In genomic region chr6:150149146-150149545, GRCh38 we compare ENCODE assay signal across 11 cellular contexts.
"Had no signal": no experiment of that assay in that cellular context is flagged by ENCODE, and none has a peak within 500 bp of the region (broad histone marks: within the 10 kb centered on the region; RNA-seq: fewer than 3 reads in every experiment).

No MANE protein-coding gene starts in this region.

- H3K4me3 Mint-ChIP-seq: activated naive CD4-positive, alpha-beta T cell treated with anti-CD3 and anti-CD28 coated beads, Interleukin-2, amount 10 ng/mL, durations not matched to agents 7 days and 5 days; endodermal cell; mesothelial cell of epicardium; stimulated activated memory B cell treated with anti-CD40 and anti-IgM and Interleukin-4, amounts not matched to agents 10 μg/mL and 1 μg/mL and 100 μg/mL, for 72 hours had no signal

- DNase-seq: activated CD4-positive, alpha-beta T cell treated with anti-CD3 and anti-CD28 coated beads, Interleukin-2, amount 50 U/mL, for 4 hours; activated CD4-positive, CD25-positive, alpha-beta regulatory T cell treated with anti-CD3 and anti-CD28 coated beads, Interleukin-2, amount 50 U/mL, for 72 hours; activated naive CD4-positive, alpha-beta T cell treated with anti-CD3 and anti-CD28 coated beads, Interleukin-2, amount 10 ng/mL, durations not matched to agents 7 days and 5 days; activated T-cell treated with anti-CD3 and anti-CD28 coated beads, Interleukin-2, amount 50 U/mL, for 1 hour; endodermal cell; heart right ventricle; left colon; stimulated activated CD4-positive, alpha-beta T cell treated with anti-CD3 and anti-CD28 coated beads, Interleukin-12 subunit alpha, Interleukin-12 subunit beta, amount 100 ng/mL, for 4 hours; T1000 had no signal

- ATAC-seq: heart right ventricle; left colon; stimulated activated memory B cell treated with anti-CD40 and anti-IgM and Interleukin-4, amounts not matched to agents 10 μg/mL and 1 μg/mL and 100 μg/mL, for 72 hours had no signal

- H3K9me3 Mint-ChIP-seq: activated naive CD4-positive, alpha-beta T cell treated with anti-CD3 and anti-CD28 coated beads, Interleukin-2, amount 10 ng/mL, durations not matched to agents 7 days and 5 days; endodermal cell; mesothelial cell of epicardium; stimulated activated memory B cell treated with anti-CD40 and anti-IgM and Interleukin-4, amounts not matched to agents 10 μg/mL and 1 μg/mL and 100 μg/mL, for 72 hours had no signal

- H3K36me3 Mint-ChIP-seq: activated naive CD4-positive, alpha-beta T cell treated with anti-CD3 and anti-CD28 coated beads, Interleukin-2, amount 10 ng/mL, durations not matched to agents 7 days and 5 days; mesothelial cell of epicardium; stimulated activated memory B cell treated with anti-CD40 and anti-IgM and Interleukin-4, amounts not matched to agents 10 μg/mL and 1 μg/mL and 100 μg/mL, for 72 hours had no signal

- H3K27ac Mint-ChIP-seq: activated naive CD4-positive, alpha-beta T cell treated with anti-CD3 and anti-CD28 coated beads, Interleukin-2, amount 10 ng/mL, durations not matched to agents 7 days and 5 days; endodermal cell; mesothelial cell of epicardium; stimulated activated memory B cell treated with anti-CD40 and anti-IgM and Interleukin-4, amounts not matched to agents 10 μg/mL and 1 μg/mL and 100 μg/mL, for 72 hours had no signal
